ENCODE assay signal across 10 cellular contexts in the genomic region with DNA sequence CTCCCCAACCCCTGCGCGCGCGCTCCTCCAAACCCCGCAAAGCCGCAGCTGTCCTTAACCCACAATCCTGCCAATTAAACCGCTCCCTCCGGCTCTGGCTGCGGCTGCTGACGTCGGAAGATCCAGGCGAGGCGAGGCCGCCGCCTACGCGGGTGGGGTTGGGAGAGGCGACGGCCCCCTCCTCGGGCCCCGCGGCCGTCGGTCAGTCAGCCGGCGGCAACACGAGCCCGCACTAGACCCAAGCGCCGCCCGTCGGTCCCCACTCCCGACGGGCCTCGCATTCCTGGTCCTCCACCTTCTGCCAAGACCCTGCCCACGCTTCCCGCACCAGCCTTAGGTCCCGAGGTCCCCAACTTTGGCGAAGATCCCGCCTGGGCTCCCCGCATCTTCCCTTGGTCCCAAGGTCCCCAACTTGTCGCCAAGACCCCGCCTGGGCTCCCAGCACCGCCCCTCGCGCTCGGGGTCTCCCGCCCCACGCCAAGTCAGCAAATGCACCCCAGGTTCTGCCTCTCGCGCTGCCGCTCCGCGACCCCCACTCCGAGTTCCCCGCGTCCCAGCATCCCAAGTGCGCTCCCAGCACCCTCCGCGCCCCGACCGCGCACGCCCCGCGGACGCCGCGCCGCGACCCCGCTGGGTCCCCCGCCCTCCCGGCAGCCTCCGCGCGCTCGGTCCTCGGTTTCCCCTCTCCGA.
DNase-seq lines count a peak whose midpoint lies in the region; ATAC-seq and TF ChIP-seq lines count a peak whose summit lies in the region.
"Had no signal": no experiment of that assay in that cellular context is flagged by ENCODE, and none has a peak within 500 bp of the region (broad histone marks: within the 10 kb centered on the region; RNA-seq: fewer than 3 reads in every experiment).

No MANE protein-coding gene starts in this region.

- CTCF ChIA-PET in HEK293 (lab: Yijun Ruan, JAX), result interaction anchor here (0.7 to 1.4 kb wide), 2 partner anchors 14 to 128 kb away, joined by 3 to 6 read pairs; no protein-coding TSS in a partner anchor

- no peaks in the 10 kb centered on the region for H3K9me3 Mint-ChIP-seq in activated CD4-positive, alpha-beta T cell treated with anti-CD3 and anti-CD28 coated beads, Interleukin-2, amount 10 ng/mL, durations not matched to agents 24 days and 14 days
- H3K9me3 Mint-ChIP-seq: activated T-helper 2 cell treated with anti-CD3 and anti-CD28 coated beads, Interferon-gamma antibody, Interleukin-2, Interleukin-4, amounts not matched to agents 10 μg/mL and 5 μg/mL and 100 μg/mL, durations not matched to agents 14 hours and 24 hours and 36 hours had no signal

- DNase-seq in T-helper 17 cell (no peak), iPS DF 6.9 (ENCODE audit: low read depth, low spot score) (no peak), sigmoid colon (peak; percentile 59), SW 1271 (lab: John Stamatoyannopoulos, UW) (no peak), putamen (ENCODE audit: low spot score) (no peak)
- no peak for DNase-seq in activated CD4-positive, alpha-beta T cell treated with anti-CD3 and anti-CD28 coated beads, Interleukin-2, amount 10 ng/mL, durations not matched to agents 24 days and 14 days
- DNase-seq: T1000 had no signal

- TF ChIP-seq CTCF in HEK293 (tag by site-specific recombination; IDR thresholded peaks at IDR 0.05) (no peak), sigmoid colon (IDR thresholded peaks at IDR 0.05) (no peak)

- H3K4me3 ChIP-seq in HEK293 (ENCODE audit: low read depth, low read length) (no peak overlapping the region), iPS DF 6.9 (ENCODE audit: low read length) (peak overlapping the region; percentile 48), sigmoid colon (peak overlapping the region in 3 of 4 donors; percentile 1 to 41 (median 38))

- no peaks in the 10 kb centered on the region for H3K36me3 ChIP-seq in HEK293 (ENCODE audit: control insufficient read depth in 2 of 2, insufficient read depth in 1 of 2, low read length in 2 of 2)
- no peaks in the 10 kb centered on the region for H3K36me3 ChIP-seq in iPS DF 6.9 (ENCODE audit: control insufficient read depth, insufficient read depth, low read length)
- no peaks in the 10 kb centered on the region for H3K36me3 ChIP-seq in sigmoid colon

- H3K4me1 Mint-ChIP-seq in T-helper 17 cell, result peaks cover 9% of the 10 kb centered on the region
- H3K4me1 Mint-ChIP-seq in activated CD4-positive, alpha-beta T cell treated with anti-CD3 and anti-CD28 coated beads, Interleukin-2, amount 10 ng/mL, durations not matched to agents 24 days and 14 days, result no peaks in the 10 kb centered on the region

- H3K9me3 ChIP-seq in HEK293 (ENCODE audit: control insufficient read depth, insufficient read depth, low read depth, low read length) (no peaks in the 10 kb centered on the region), T-helper 17 cell (ENCODE audit: control insufficient read depth, low read length, poor library complexity, severe bottlenecking) (no peaks in the 10 kb centered on the region), iPS DF 6.9 (ENCODE audit: control insufficient read depth, insufficient read depth, low read length) (no peaks in the 10 kb centered on the region), sigmoid colon (no peaks in the 10 kb centered on the region)

- peaks cover 68% of the 10 kb centered on the region for H3K27me3 Mint-ChIP-seq in T-helper 17 cell
- peaks cover 55% of the 10 kb centered on the region for H3K27me3 Mint-ChIP-seq in activated CD4-positive, alpha-beta T cell treated with anti-CD3 and anti-CD28 coated beads, Interleukin-2, amount 10 ng/mL, durations not matched to agents 24 days and 14 days

- ATAC-seq in T-helper 17 cell (no peak), HG02642 (IDR thresholded peaks at IDR 0.05; ENCODE audit: poor library complexity, unreplicated experiment) (no peak)

- H3K4me3 Mint-ChIP-seq in T-helper 17 cell, result peak overlapping the region; percentile 60
- H3K4me3 Mint-ChIP-seq in activated CD4-positive, alpha-beta T cell treated with anti-CD3 and anti-CD28 coated beads, Interleukin-2, amount 10 ng/mL, durations not matched to agents 24 days and 14 days, result no peak overlapping the region

- H3K4me1 ChIP-seq in HEK293 (ENCODE audit: control insufficient read depth, insufficient read depth, low read length) (0 out of 2 replicates have a peak, but pooled peaks cover 6% of the 10 kb centered on the region), iPS DF 6.9 (ENCODE audit: control insufficient read depth, insufficient read depth, low read length) (peaks cover 2% of the 10 kb centered on the region; the same call in 1 of the 2 replicates), sigmoid colon (peaks cover 0 to 22% (median 20%) of the 10 kb centered on the region in 4 donors)

- intact Hi-C loops in sigmoid colon (cut with DNase I), result no loop called here
- intact Hi-C loops in activated CD4-positive, alpha-beta T cell treated with anti-CD3 and anti-CD28 coated beads, Interleukin-2, amount 10 ng/mL, durations not matched to agents 24 days and 14 days (cut with micrococcal nuclease), result no loop called here

- no peak for TF ChIP-seq POLR2A in sigmoid colon (IDR thresholded peaks at IDR 0.05)

- peaks cover 11% of the 10 kb centered on the region for H3K36me3 Mint-ChIP-seq in T-helper 17 cell (ENCODE audit: low read depth)
- H3K36me3 Mint-ChIP-seq in activated CD4-positive, alpha-beta T cell treated with anti-CD3 and anti-CD28 coated beads, Interleukin-2, amount 10 ng/mL, durations not matched to agents 24 days and 14 days (ENCODE audit: low read depth), result no peaks in the 10 kb centered on the region

- POLR2A ChIA-PET in HEK293 (lab: Yijun Ruan, JAX), result no interaction called here

- no peak for TF ChIP-seq EP300 in sigmoid colon (IDR thresholded peaks at IDR 0.05)

- WGBS in iPS DF 6.9 (ENCODE audit: insufficient coverage, insufficient read length), result no CpG with 5 or more reads among the region's 80 CpGs
- 4 to 5% methylated on average over 80 of the region's 80 CpGs for WGBS in sigmoid colon, 2 donors

- H3K27ac ChIP-seq in HEK293 (ENCODE audit: extremely low read depth, low read depth, low read length) (no peak overlapping the region), iPS DF 6.9 (ENCODE audit: low read length) (no peak overlapping the region), sigmoid colon (no peak overlapping the region)

- H3K27ac Mint-ChIP-seq in T-helper 17 cell, result no peak overlapping the region
- H3K27ac Mint-ChIP-seq in activated CD4-positive, alpha-beta T cell treated with anti-CD3 and anti-CD28 coated beads, Interleukin-2, amount 10 ng/mL, durations not matched to agents 24 days and 14 days, result no peak overlapping the region
- H3K27ac Mint-ChIP-seq: activated T-helper 2 cell treated with anti-CD3 and anti-CD28 coated beads, Interferon-gamma antibody, Interleukin-2, Interleukin-4, amounts not matched to agents 10 μg/mL and 5 μg/mL and 100 μg/mL, durations not matched to agents 14 hours and 24 hours and 36 hours had no signal

- H3K27me3 ChIP-seq in iPS DF 6.9 (ENCODE audit: control insufficient read depth, insufficient read depth, low read length) (peaks cover 29% of the 10 kb centered on the region), sigmoid colon (peaks cover 21 to 91% (median 71%) of the 10 kb centered on the region in 3 donors)

TF ChIP-seq in HEK293, 187 proteins besides CTCF, POLR2A, EP300 and RAD21 (continues in another document):
- TF ChIP-seq KLF1 (tag by site-specific recombination; IDR thresholded peaks at IDR 0.05) (peak; percentile 56; the same call in 1 of the 2 replicates), ZNF24 (tag by site-specific recombination; IDR thresholded peaks at IDR 0.05) (no peak), ZNF214 (tag by site-specific recombination; IDR thresholded peaks at IDR 0.05; ENCODE audit: borderline replicate concordance) (no peak), SP2 (tag by site-specific recombination; IDR thresholded peaks at IDR 0.05) (0 out of 2 replicates have a peak, but pooled peaks have one; percentile 22), ZNF174 (tag by site-specific recombination; IDR thresholded peaks at IDR 0.05) (no peak), ZNF76 (tag by site-specific recombination; IDR thresholded peaks at IDR 0.05; ENCODE audit: borderline replicate concordance, low read depth) (peak; percentile 87), ZNF335 (tag by site-specific recombination; conservative IDR thresholded peaks at IDR 0.05) (peak; percentile 76), EGR2 (tag by site-specific recombination; IDR thresholded peaks at IDR 0.05; ENCODE audit: low read depth) (peak; percentile 72), ZBTB48 (tag by site-specific recombination; IDR thresholded peaks at IDR 0.05) (peak; percentile 51; the same call in 1 of the 2 replicates)
- TF ChIP-seq, protein P1, sequence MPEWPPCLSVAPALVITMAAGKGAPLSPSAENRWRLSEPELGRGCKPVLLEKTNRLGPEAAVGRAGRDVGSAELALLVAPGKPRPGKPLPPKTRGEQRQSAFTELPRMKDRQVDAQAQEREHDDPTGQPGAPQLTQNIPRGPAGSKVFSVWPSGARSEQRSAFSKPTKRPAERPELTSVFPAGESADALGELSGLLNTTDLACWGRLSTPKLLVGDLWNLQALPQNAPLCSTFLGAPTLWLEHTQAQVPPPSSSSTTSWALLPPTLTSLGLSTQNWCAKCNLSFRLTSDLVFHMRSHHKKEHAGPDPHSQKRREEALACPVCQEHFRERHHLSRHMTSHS (tag by site-specific recombination; IDR thresholded peaks at IDR 0.05), result no peak
- TF ChIP-seq, protein P2, sequence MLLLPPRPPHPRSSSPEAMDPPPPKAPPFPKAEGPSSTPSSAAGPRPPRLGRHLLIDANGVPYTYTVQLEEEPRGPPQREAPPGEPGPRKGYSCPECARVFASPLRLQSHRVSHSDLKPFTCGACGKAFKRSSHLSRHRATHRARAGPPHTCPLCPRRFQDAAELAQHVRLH (tag by site-specific recombination; IDR thresholded peaks at IDR 0.05), result no peak
